In the genomic region with DNA sequence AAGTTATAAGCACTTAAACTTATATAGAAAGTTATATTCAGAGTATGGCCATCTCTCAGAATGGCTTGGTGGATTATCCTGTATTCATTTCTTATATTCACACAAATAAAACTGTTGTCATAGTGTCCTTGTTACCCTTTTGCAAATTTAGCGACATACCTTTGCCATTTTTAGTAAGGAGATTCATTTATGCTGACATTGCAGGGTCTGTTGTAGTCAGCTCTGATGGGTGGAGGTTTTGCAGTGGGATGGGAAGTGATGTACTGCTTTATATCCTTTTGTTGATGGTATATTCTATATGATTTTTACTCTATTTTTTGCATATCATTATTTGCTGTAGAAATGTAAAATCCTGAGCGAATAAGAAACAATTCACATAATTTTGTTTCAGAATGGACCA, we compare ENCODE assay signal across 1 cellular context.
TF ChIP-seq lines count a peak whose summit lies in the region.

No MANE protein-coding gene starts in this region.

TF ChIP-seq in A549, 52 proteins besides CTCF, POLR2A, EP300 and RAD21:
- TF ChIP-seq, protein P1, sequence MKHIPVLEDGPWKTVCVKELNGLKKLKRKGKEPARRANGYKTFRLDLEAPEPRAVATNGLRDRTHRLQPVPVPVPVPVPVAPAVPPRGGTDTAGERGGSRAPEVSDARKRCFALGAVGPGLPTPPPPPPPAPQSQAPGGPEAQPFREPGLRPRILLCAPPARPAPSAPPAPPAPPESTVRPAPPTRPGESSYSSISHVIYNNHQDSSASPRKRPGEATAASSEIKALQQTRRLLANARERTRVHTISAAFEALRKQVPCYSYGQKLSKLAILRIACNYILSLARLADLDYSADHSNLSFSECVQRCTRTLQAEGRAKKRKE (CRISPR knock-in tag; IDR thresholded peaks at IDR 0.05; ENCODE audit: low read depth): no peak
- peak; percentile 42 for TF ChIP-seq MAFK (IDR thresholded peaks at IDR 0.05; ENCODE audit: partially characterized antibody)
